1 cellular context compared by ENCODE assay signal in the genomic region with DNA sequence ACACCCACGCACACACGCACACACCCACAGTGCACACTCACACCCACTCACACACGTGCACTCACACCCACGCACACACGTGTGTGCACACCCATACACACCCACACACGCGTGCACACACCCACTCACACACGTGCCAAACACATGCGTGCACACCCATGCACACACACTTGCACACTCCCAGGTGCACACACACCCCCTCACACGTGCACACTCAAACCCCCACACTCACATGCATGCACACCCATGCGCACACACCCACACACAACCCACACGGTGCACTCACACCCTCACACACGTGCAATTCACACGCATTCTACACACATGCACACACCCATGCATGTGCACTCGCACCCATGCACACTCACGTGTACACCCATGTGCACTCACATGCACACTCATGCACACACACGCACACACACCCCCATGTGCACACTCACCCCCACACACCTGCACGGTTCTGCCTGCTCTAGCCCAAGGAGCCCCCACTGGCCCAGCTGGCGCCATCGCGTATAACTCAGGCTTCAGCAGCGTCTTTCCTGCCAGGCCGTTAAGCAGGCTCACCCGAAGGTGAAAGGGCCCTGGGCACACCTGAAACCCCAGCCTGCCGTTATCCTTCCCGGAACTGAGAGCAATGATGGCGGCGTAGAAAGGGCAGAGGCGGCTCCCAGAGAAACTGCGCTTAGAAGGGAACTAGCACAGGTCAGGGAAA.
TF ChIP-seq lines count a peak whose summit lies in the region.

No MANE protein-coding gene starts in this region.

TF ChIP-seq in K562, 482 proteins besides CTCF, POLR2A, EP300 and RAD21 (continued from another document):
- TF ChIP-seq, protein P1, sequence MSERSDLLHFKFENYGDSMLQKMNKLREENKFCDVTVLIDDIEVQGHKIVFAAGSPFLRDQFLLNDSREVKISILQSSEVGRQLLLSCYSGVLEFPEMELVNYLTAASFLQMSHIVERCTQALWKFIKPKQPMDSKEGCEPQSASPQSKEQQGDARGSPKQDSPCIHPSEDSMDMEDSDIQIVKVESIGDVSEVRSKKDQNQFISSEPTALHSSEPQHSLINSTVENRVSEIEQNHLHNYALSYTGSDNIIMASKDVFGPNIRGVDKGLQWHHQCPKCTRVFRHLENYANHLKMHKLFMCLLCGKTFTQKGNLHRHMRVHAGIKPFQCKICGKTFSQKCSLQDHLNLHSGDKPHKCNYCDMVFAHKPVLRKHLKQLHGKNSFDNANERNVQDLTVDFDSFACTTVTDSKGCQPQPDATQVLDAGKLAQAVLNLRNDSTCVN (CRISPR knock-in tag; IDR thresholded peaks at IDR 0.05) = no peak
- no peak for TF ChIP-seq ZNF224 (CRISPR knock-in tag; IDR thresholded peaks at IDR 0.05)
- no peak for TF ChIP-seq ZNF133 (CRISPR knock-in tag; IDR thresholded peaks at IDR 0.05)
- TF ChIP-seq EGR1 (conservative IDR thresholded peaks at IDR 0.05) = peak; percentile 83
- TF ChIP-seq ADNP (tag; IDR thresholded peaks at IDR 0.05) = no peak
- TF ChIP-seq, protein P2, sequence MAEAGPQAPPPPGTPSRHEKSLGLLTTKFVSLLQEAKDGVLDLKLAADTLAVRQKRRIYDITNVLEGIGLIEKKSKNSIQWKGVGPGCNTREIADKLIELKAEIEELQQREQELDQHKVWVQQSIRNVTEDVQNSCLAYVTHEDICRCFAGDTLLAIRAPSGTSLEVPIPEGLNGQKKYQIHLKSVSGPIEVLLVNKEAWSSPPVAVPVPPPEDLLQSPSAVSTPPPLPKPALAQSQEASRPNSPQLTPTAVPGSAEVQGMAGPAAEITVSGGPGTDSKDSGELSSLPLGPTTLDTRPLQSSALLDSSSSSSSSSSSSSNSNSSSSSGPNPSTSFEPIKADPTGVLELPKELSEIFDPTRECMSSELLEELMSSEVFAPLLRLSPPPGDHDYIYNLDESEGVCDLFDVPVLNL (CRISPR knock-in tag; IDR thresholded peaks at IDR 0.05; ENCODE audit: low read depth) = peak; percentile 49; the same call in 1 of the 2 replicates
- no peak for TF ChIP-seq MBD2 (IDR thresholded peaks at IDR 0.05; ENCODE audit: borderline replicate concordance, low read depth)
- TF ChIP-seq, protein P3, sequence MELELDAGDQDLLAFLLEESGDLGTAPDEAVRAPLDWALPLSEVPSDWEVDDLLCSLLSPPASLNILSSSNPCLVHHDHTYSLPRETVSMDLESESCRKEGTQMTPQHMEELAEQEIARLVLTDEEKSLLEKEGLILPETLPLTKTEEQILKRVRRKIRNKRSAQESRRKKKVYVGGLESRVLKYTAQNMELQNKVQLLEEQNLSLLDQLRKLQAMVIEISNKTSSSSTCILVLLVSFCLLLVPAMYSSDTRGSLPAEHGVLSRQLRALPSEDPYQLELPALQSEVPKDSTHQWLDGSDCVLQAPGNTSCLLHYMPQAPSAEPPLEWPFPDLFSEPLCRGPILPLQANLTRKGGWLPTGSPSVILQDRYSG (tag; conservative IDR thresholded peaks at IDR 0.05; ENCODE audit: low read depth) = no peak
- peak; percentile 18 to 20; a peak in 2 of 4 replicates for TF ChIP-seq TRIM24 (IDR thresholded peaks at IDR 0.05)
- peak in 1 of 2 experiments; percentile 44; a peak in 1 of 4 replicates for TF ChIP-seq KDM4B (IDR thresholded peaks at IDR 0.05; ENCODE audit: borderline replicate concordance in 2 of 2, low read depth in 1 of 2)
- no peak for TF ChIP-seq ZNF444 (CRISPR knock-in tag; IDR thresholded peaks at IDR 0.05)
- no peak for TF ChIP-seq TEAD4 (IDR thresholded peaks at IDR 0.05; ENCODE audit: low read length)
- 0 out of 2 replicates have a peak, but pooled peaks have one; percentile 13 for TF ChIP-seq TEAD4 (CRISPR knock-in tag; IDR thresholded peaks at IDR 0.05; ENCODE audit: borderline replicate concordance)
- TF ChIP-seq, protein P4, sequence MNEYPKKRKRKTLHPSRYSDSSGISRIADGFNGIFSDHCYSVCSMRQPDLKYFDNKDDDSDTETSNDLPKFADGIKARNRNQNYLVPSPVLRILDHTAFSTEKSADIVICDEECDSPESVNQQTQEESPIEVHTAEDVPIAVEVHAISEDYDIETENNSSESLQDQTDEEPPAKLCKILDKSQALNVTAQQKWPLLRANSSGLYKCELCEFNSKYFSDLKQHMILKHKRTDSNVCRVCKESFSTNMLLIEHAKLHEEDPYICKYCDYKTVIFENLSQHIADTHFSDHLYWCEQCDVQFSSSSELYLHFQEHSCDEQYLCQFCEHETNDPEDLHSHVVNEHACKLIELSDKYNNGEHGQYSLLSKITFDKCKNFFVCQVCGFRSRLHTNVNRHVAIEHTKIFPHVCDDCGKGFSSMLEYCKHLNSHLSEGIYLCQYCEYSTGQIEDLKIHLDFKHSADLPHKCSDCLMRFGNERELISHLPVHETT (CRISPR knock-in tag; conservative IDR thresholded peaks at IDR 0.05 in 1 of 2, IDR thresholded peaks at IDR 0.05 in 1 of 2) = no peak
- TF ChIP-seq MYNN (IDR thresholded peaks at IDR 0.05) = peak; percentile 95
- no peak for TF ChIP-seq MYNN (CRISPR knock-in tag; IDR thresholded peaks at IDR 0.05)
- no peak for TF ChIP-seq MCM5 (IDR thresholded peaks at IDR 0.05; ENCODE audit: low read depth)
